In genomic region chr22:17803871-17804270, GRCh38 we compare ENCODE assay signal across 25 cellular contexts.
"Had no signal": no experiment of that assay in that cellular context is flagged by ENCODE, and none has a peak within 500 bp of the region (broad histone marks: within the 10 kb centered on the region; RNA-seq: fewer than 3 reads in every experiment).

No MANE protein-coding gene starts in this region.

- H3K4me3 ChIP-seq: adrenal gland, ascending aorta, esophagus squamous epithelium, gastroesophageal sphincter, tibial artery had no signal

- FAIRE-seq: colon, endothelial cell of umbilical vein, TTC549 had no signal

- H3K4me1 Mint-ChIP-seq: activated T-helper 17 cell treated with anti-CD3 and anti-CD28 coated beads, Interleukin-2, amount 50 U/mL, for 72 hours had no signal

- H3K27me3 Mint-ChIP-seq: activated naive CD8-positive, alpha-beta T cell; activated T-cell treated with anti-CD3 and anti-CD28 coated beads, Interleukin-2, amount 50 U/mL, for 24 hours; activated T-helper 17 cell treated with anti-CD3 and anti-CD28 coated beads, Interleukin-2, amount 50 U/mL, for 72 hours; effector memory CD8-positive, alpha-beta T cell; memory B cell; T-cell had no signal

- H3K27me3 ChIP-seq: adrenal gland, ascending aorta, brain microvascular endothelial cell, esophagus squamous epithelium, gastroesophageal sphincter, tibial artery had no signal

- H2AFZ ChIP-seq: parathyroid adenoma had no signal

- H3K9me3 ChIP-seq: adrenal gland, ascending aorta, esophagus squamous epithelium, gastroesophageal sphincter, tibial artery had no signal

- H3K79me2 ChIP-seq: parathyroid adenoma had no signal

- H3K4me3 Mint-ChIP-seq: activated naive CD8-positive, alpha-beta T cell; activated T-cell treated with anti-CD3 and anti-CD28 coated beads, Interleukin-2, amount 50 U/mL, for 24 hours; activated T-helper 17 cell treated with anti-CD3 and anti-CD28 coated beads, Interleukin-2, amount 50 U/mL, for 72 hours; effector memory CD8-positive, alpha-beta T cell; memory B cell; nephron; T-cell had no signal

- DNase-seq: activated T-cell treated with anti-CD3 and anti-CD28 coated beads, Interleukin-2, amount 50 U/mL, for 24 hours; adrenal gland; brain microvascular endothelial cell; central memory CD4-positive, alpha-beta T cell; effector memory CD8-positive, alpha-beta T cell; esophagus squamous epithelium; head of caudate nucleus; hypothalamus; nucleus accumbens; stimulated activated CD4-positive, alpha-beta T cell treated with anti-CD3 and anti-CD28 coated beads, Interleukin-4, amount 100 ng/mL, for 1 hour; stimulated activated naive CD8-positive, alpha-beta T cell treated with anti-CD3 and anti-CD28 coated beads, Interleukin-15, Interleukin-2, amounts not matched to agents 100 U/mL and 50 U/mL, for 24 hours; T-cell; tibial artery; WERI-Rb-1 had no signal

- H3K9me3 Mint-ChIP-seq: activated T-cell treated with anti-CD3 and anti-CD28 coated beads, Interleukin-2, amount 50 U/mL, for 24 hours; activated T-helper 17 cell treated with anti-CD3 and anti-CD28 coated beads, Interleukin-2, amount 50 U/mL, for 72 hours; effector memory CD8-positive, alpha-beta T cell; memory B cell; nephron; T-cell had no signal

- H3K27ac ChIP-seq: adrenal gland, ascending aorta, brain microvascular endothelial cell, esophagus squamous epithelium, gastroesophageal sphincter, parathyroid adenoma, tibial artery, WERI-Rb-1 had no signal

- H3K9ac ChIP-seq: parathyroid adenoma had no signal

- ATAC-seq: activated T-helper 17 cell treated with anti-CD3 and anti-CD28 coated beads, Interleukin-2, amount 50 U/mL, for 72 hours; effector memory CD8-positive, alpha-beta T cell; gastroesophageal sphincter; sciatic nerve; stimulated activated naive CD8-positive, alpha-beta T cell treated with anti-CD3 and anti-CD28 coated beads, Interleukin-15, Interleukin-2, amounts not matched to agents 100 U/mL and 50 U/mL, for 24 hours; T-cell had no signal

- H3K4me1 ChIP-seq: adrenal gland, ascending aorta, gastroesophageal sphincter, parathyroid adenoma, tibial artery had no signal

- H3K27ac Mint-ChIP-seq: activated naive CD8-positive, alpha-beta T cell; activated T-cell treated with anti-CD3 and anti-CD28 coated beads, Interleukin-2, amount 50 U/mL, for 24 hours; activated T-helper 17 cell treated with anti-CD3 and anti-CD28 coated beads, Interleukin-2, amount 50 U/mL, for 72 hours; effector memory CD8-positive, alpha-beta T cell; T-cell had no signal
